23 cellular contexts compared by ENCODE assay signal in genomic region chr18:72410399-72410798, GRCh38.
"Had no signal": no experiment of that assay in that cellular context is flagged by ENCODE, and none has a peak within 500 bp of the region (broad histone marks: within the 10 kb centered on the region; RNA-seq: fewer than 3 reads in every experiment).

No MANE protein-coding gene starts in this region.

- H3K27ac ChIP-seq: breast epithelium, coronary artery, esophagus squamous epithelium, lower lobe of right lung, stomach, suprapubic skin, tibial nerve had no signal

- H3K4me1 Mint-ChIP-seq: central memory CD8-positive, alpha-beta T cell; naive B cell; stimulated activated effector memory CD8-positive, alpha-beta T cell treated with anti-CD3 and anti-CD28 coated beads, Interleukin-12 subunit alpha, Interleukin-12 subunit beta, amount 100 ng/mL, for 72 hours; WTC11 had no signal

- H3K27me3 Mint-ChIP-seq: central memory CD8-positive, alpha-beta T cell; naive B cell had no signal

- H3K4me3 Mint-ChIP-seq: central memory CD8-positive, alpha-beta T cell; neural crest cell; stimulated activated effector memory CD8-positive, alpha-beta T cell treated with anti-CD3 and anti-CD28 coated beads, Interleukin-12 subunit alpha, Interleukin-12 subunit beta, amount 100 ng/mL, for 72 hours; WTC11 had no signal

- H3K27ac Mint-ChIP-seq: activated naive CD4-positive, alpha-beta T cell treated with anti-CD3 and anti-CD28 coated beads, Interleukin-2, amount 50 U/mL, for 72 hours; naive B cell; stimulated activated effector memory CD8-positive, alpha-beta T cell treated with anti-CD3 and anti-CD28 coated beads, Interleukin-12 subunit alpha, Interleukin-12 subunit beta, amount 100 ng/mL, for 72 hours; WTC11 had no signal

- H3K36me3 Mint-ChIP-seq: activated naive CD4-positive, alpha-beta T cell treated with anti-CD3 and anti-CD28 coated beads, Interleukin-2, amount 50 U/mL, for 72 hours; naive B cell; stimulated activated effector memory CD8-positive, alpha-beta T cell treated with anti-CD3 and anti-CD28 coated beads, Interleukin-12 subunit alpha, Interleukin-12 subunit beta, amount 100 ng/mL, for 72 hours had no signal

- FAIRE-seq: kidney, small intestine had no signal

- DNase-seq: activated gamma-delta T cell treated with Interleukin-2 at 50 U/mL for 16 hours; activated T-cell treated with anti-CD3 and anti-CD28 coated beads, Interleukin-2, amount 50 U/mL, for 1 hour; aorta; esophagus squamous epithelium; kidney; lower lobe of right lung; naive B cell; occipital lobe; small intestine; stimulated activated CD4-positive, alpha-beta T cell treated with anti-CD3 and anti-CD28 coated beads, Interleukin-2, amount 100 ng/mL, for 24 hours; stomach; T-helper 9 cell had no signal

- H3K27me3 ChIP-seq: breast epithelium, esophagus squamous epithelium, stomach, suprapubic skin, tibial nerve had no signal

- H3K4me3 ChIP-seq: breast epithelium, coronary artery, esophagus squamous epithelium, lower lobe of right lung, stomach, suprapubic skin, tibial nerve had no signal

- H3K4me1 ChIP-seq: breast epithelium, esophagus squamous epithelium, lower lobe of right lung, stomach, suprapubic skin, tibial nerve had no signal

- H3K36me3 ChIP-seq: breast epithelium, esophagus squamous epithelium, lower lobe of right lung, stomach, suprapubic skin, tibial nerve had no signal

- H3K9me3 Mint-ChIP-seq: central memory CD8-positive, alpha-beta T cell had no signal

- H3K9me3 ChIP-seq: lower lobe of right lung, suprapubic skin had no signal

- ATAC-seq: activated naive CD4-positive, alpha-beta T cell treated with anti-CD3 and anti-CD28 coated beads, Interleukin-2, amount 50 U/mL, for 72 hours; left lobe of liver; lower lobe of right lung; sciatic nerve; stimulated activated effector memory CD8-positive, alpha-beta T cell treated with anti-CD3 and anti-CD28 coated beads, Interleukin-12 subunit alpha, Interleukin-12 subunit beta, amount 100 ng/mL, for 72 hours; WTC11 had no signal
